10 cellular contexts compared by ENCODE assay signal in the genomic region with DNA sequence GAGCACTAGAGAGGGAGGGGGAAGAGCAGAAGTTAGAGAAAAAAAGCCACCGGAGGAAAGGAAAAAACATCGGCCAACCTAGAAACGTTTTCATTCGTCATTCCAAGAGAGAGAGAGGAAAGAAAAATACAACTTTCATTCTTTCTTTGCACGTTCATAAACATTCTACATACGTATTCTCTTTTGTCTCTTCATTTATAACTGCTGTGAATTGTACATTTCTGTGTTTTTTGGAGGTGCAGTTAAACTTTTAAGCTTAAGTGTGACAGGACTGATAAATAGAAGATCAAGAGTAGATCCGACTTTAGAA. TPM values are rescaled to one million over a fixed set of nuclear protein-coding genes. Genes with fewer than 3 reads are reported as not detected.
DNase-seq lines count a peak whose midpoint lies in the region; ATAC-seq and TF ChIP-seq lines count a peak whose summit lies in the region.
"Had no signal": no experiment of that assay in that cellular context is flagged by ENCODE, and none has a peak within 500 bp of the region (broad histone marks: within the 10 kb centered on the region; RNA-seq: fewer than 3 reads in every experiment).

No MANE protein-coding gene starts in this region.

- peaks cover 8% of the 10 kb centered on the region for H3K4me1 Mint-ChIP-seq in activated CD4-positive, alpha-beta T cell treated with anti-CD3 and anti-CD28 coated beads, Interleukin-2, amount 10 ng/mL, durations not matched to agents 7 days and 5 days

- CTCF ChIA-PET in activated CD4-positive, alpha-beta T cell treated with anti-CD3 and anti-CD28 coated beads, Interleukin-2, amount 10 ng/mL, durations not matched to agents 7 days and 5 days (lab: Charles Lee): no interaction called here

- H3K4me3 ChIP-seq in colonic mucosa: peak overlapping the region; percentile 61
- H3K4me3 ChIP-seq in lung: peak overlapping the region; percentile 80
- peak overlapping the region; percentile 74 for H3K4me3 ChIP-seq in thoracic aorta

- no peak for ATAC-seq in lung (ENCODE audit: insufficient read depth, low FRiP score)
- no peak for ATAC-seq in thoracic aorta (ENCODE audit: insufficient number of reproducible peaks, low FRiP score, low read depth)
- no peak for ATAC-seq in HG03175 (IDR thresholded peaks at IDR 0.05; ENCODE audit: unreplicated experiment)
- ATAC-seq in HG02610 (IDR thresholded peaks at IDR 0.05; ENCODE audit: unreplicated experiment): no peak

- no peaks in the 10 kb centered on the region for H3K9me3 Mint-ChIP-seq in activated CD4-positive, alpha-beta T cell treated with anti-CD3 and anti-CD28 coated beads, Interleukin-2, amount 10 ng/mL, durations not matched to agents 7 days and 5 days

- peak overlapping the region; percentile 69 to 89 for H3K9ac ChIP-seq in colonic mucosa (ENCODE audit: low read depth in 2 of 2, low read length in 2 of 2)

- H3K9me3 ChIP-seq in colonic mucosa (no peaks in the 10 kb centered on the region), lung (ENCODE audit: control insufficient read depth in 2 of 2, insufficient read depth in 1 of 2, low read length in 1 of 2) (peaks cover 0 to 6% of the 10 kb centered on the region in 2 donors), thoracic aorta (no peaks in the 10 kb centered on the region)

- H3K27me3 ChIP-seq in colonic mucosa (peaks cover 10% of the 10 kb centered on the region), lung (ENCODE audit: control insufficient read depth, insufficient read depth) (no peaks in the 10 kb centered on the region), thoracic aorta (replicated peaks; ENCODE audit: insufficient read depth) (no peaks in the 10 kb centered on the region)

- no peak for TF ChIP-seq CTCF in colonic mucosa (IDR thresholded peaks at IDR 0.05)
- no peak for TF ChIP-seq CTCF in lung (IDR thresholded peaks at IDR 0.05; ENCODE audit: control extremely low read depth, extremely low read depth)
- no peak for TF ChIP-seq CTCF in thoracic aorta (IDR thresholded peaks at IDR 0.05)

- intact Hi-C loops in colonic mucosa (cut with DNase I): no loop called here

- peaks cover 62% of the 10 kb centered on the region for H3K27me3 Mint-ChIP-seq in activated CD4-positive, alpha-beta T cell treated with anti-CD3 and anti-CD28 coated beads, Interleukin-2, amount 10 ng/mL, durations not matched to agents 7 days and 5 days

- DNase-seq in activated CD4-positive, alpha-beta T cell treated with anti-CD3 and anti-CD28 coated beads, Interleukin-2, amount 10 ng/mL, durations not matched to agents 7 days and 5 days: no peak
- no peak for DNase-seq in activated CD4-positive, alpha-beta T cell treated with anti-CD3 and anti-CD28 coated beads for 48 hours
- DNase-seq in colonic mucosa (no peak), lung (ENCODE audit: low spot score) (no peak), thoracic aorta (ENCODE audit: low spot score) (no peak), NOMO-1 treated with dmso at 0.1 percent for 144 hours (lab: John Stamatoyannopoulos, UW; ENCODE audit: unreplicated experiment) (no peak)
- DNase-seq: NCI-H1436 treated with DMSO at 0.1 percent for 48 hours had no signal

- H3K4me3 Mint-ChIP-seq in activated CD4-positive, alpha-beta T cell treated with anti-CD3 and anti-CD28 coated beads, Interleukin-2, amount 10 ng/mL, durations not matched to agents 7 days and 5 days: no peak overlapping the region

- 4 to 5% methylated on average over 7 of the region's 7 CpGs for WGBS in lung, 2 donors

- peak overlapping the region; percentile 25 for H3K27ac ChIP-seq in colonic mucosa
- peak overlapping the region in 1 of 2 donors; percentile 93 for H3K27ac ChIP-seq in lung (ENCODE audit: low read depth in 1 of 2, low read length in 1 of 2)
- peak overlapping the region; percentile 96 for H3K27ac ChIP-seq in thoracic aorta

- H3K36me3 Mint-ChIP-seq in activated CD4-positive, alpha-beta T cell treated with anti-CD3 and anti-CD28 coated beads, Interleukin-2, amount 10 ng/mL, durations not matched to agents 7 days and 5 days (ENCODE audit: low read depth): peaks cover 2% of the 10 kb centered on the region

- H3K4me1 ChIP-seq in colonic mucosa (no peaks in the 10 kb centered on the region), lung (ENCODE audit: control insufficient read depth in 2 of 2, insufficient read depth in 2 of 2, low read length in 2 of 2) (peaks cover 0 to 2% of the 10 kb centered on the region in 2 donors), thoracic aorta (ENCODE audit: control insufficient read depth in 1 of 2, low read depth in 2 of 2) (peaks cover 0 to 31% of the 10 kb centered on the region in 2 donors)

- POLR2A ChIA-PET in activated CD4-positive, alpha-beta T cell treated with anti-CD3 and anti-CD28 coated beads, Interleukin-2, amount 10 ng/mL, durations not matched to agents 7 days and 5 days (lab: Charles Lee): no interaction called here

- H3K27ac Mint-ChIP-seq in activated CD4-positive, alpha-beta T cell treated with anti-CD3 and anti-CD28 coated beads, Interleukin-2, amount 10 ng/mL, durations not matched to agents 7 days and 5 days: peak overlapping the region; percentile 48

- H3K36me3 ChIP-seq in colonic mucosa: no peaks in the 10 kb centered on the region
- no peaks in the 10 kb centered on the region for H3K36me3 ChIP-seq in lung (ENCODE audit: control insufficient read depth in 2 of 2, insufficient read depth in 2 of 2, low read length in 2 of 2)
- no peaks in the 10 kb centered on the region for H3K36me3 ChIP-seq in thoracic aorta

RNA-seq across cellular contexts. Expression of gene ID4, which starts 2.0 kb away (rescaled TPM):
- not detected for total RNA-seq in activated CD4-positive, alpha-beta T cell treated with anti-CD3 and anti-CD28 coated beads, Interleukin-2, amount 10 ng/mL, durations not matched to agents 7 days and 5 days
- 1 to 10 TPM; 2.4 to 5.3 TPM for total RNA-seq in colonic mucosa
- total RNA-seq in lung: 10 to 100 TPM; 42.3 to 66.5 TPM
- polyA plus RNA-seq in lung: 10 to 100 TPM; 23.9 to 36.2 TPM
- 100 to 1,000 TPM in 1 of 2 donors, 10 to 100 TPM in 1; 83.3 to 130 TPM for total RNA-seq in thoracic aorta
- total RNA-seq: T-helper 2 cell treated with Interferon-gamma antibody and Interleukin-4, amounts not matched to agents 100 ng/mL and 5 ng/mL, for 36 hours had no signal

Comparison
In these comparisons a context has a peak if more than half of its experiments do, and no peak if none do; other contexts are left out.
1. RNA of gene ID4, which starts 2.0 kb away (total RNA-seq): 83.3 to 130 TPM in thoracic aorta and 42.3 to 66.5 TPM in lung; 2.4 to 5.3 TPM in colonic mucosa and not detected in activated CD4-positive, alpha-beta T cell treated with anti-CD3 and anti-CD28 coated beads, Interleukin-2, amount 10 ng/mL, durations not matched to agents 7 days and 5 days; every median in the first group is over 4 times any median in the second.
2. Peak in every context shown above with its lines, with median percentiles within 50 percentile points of each other: H3K4me3 ChIP-seq.